20 cellular contexts compared by ENCODE assay signal in genomic region chr6:106092279-106092678, GRCh38. TPM values are rescaled to one million over a fixed set of nuclear protein-coding genes. Genes with fewer than 3 reads are reported as not detected.
A peak's percentile ranks its signal among the peaks of the same experiment; 100 is the strongest.
DNase-seq lines count a peak whose midpoint lies in the region; ATAC-seq, FAIRE-seq and TF ChIP-seq lines count a peak whose summit lies in the region.
"Had no signal": no experiment of that assay in that cellular context is flagged by ENCODE, and none has a peak within 500 bp of the region (broad histone marks: within the 10 kb centered on the region; RNA-seq: fewer than 3 reads in every experiment).

No MANE protein-coding gene starts in this region.

- no peak for FAIRE-seq in H54 (lab: Jason Lieb, UNC)

- WGBS in urinary bladder, result 81% methylated on average over 5 of the region's 5 CpGs

- H3K36me3 Mint-ChIP-seq in activated T-cell treated with anti-CD3 and anti-CD28 coated beads, Interleukin-2, amount 50 U/mL, for 72 hours (ENCODE audit: insufficient read depth in 2 of 2), result peaks cover 6 to 29% of the 10 kb centered on the region in 2 donors
- H3K36me3 Mint-ChIP-seq in effector memory CD8-positive, alpha-beta T cell (ENCODE audit: insufficient read depth), result peaks cover 10% of the 10 kb centered on the region
- H3K36me3 Mint-ChIP-seq: CD8-positive, alpha-beta T cell; stimulated activated memory B cell treated with anti-CD40 and anti-IgM and Interleukin-4, amounts not matched to agents 10 μg/mL and 1 μg/mL and 100 μg/mL, for 72 hours had no signal

- H3K27me3 Mint-ChIP-seq in activated T-cell treated with anti-CD3 and anti-CD28 coated beads, Interleukin-2, amount 50 U/mL, for 72 hours (ENCODE audit: low read depth), result peaks cover 46% of the 10 kb centered on the region
- H3K27me3 Mint-ChIP-seq in effector memory CD8-positive, alpha-beta T cell, result no peaks in the 10 kb centered on the region
- H3K27me3 Mint-ChIP-seq: stimulated activated memory B cell treated with anti-CD40 and anti-IgM and Interleukin-4, amounts not matched to agents 10 μg/mL and 1 μg/mL and 100 μg/mL, for 72 hours had no signal

- peaks cover 64% of the 10 kb centered on the region for H3K4me1 Mint-ChIP-seq in activated T-cell treated with anti-CD3 and anti-CD28 coated beads, Interleukin-2, amount 50 U/mL, for 72 hours (ENCODE audit: low read depth)
- peaks cover 68 to 84% of the 10 kb centered on the region in 2 donors for H3K4me1 Mint-ChIP-seq in effector memory CD8-positive, alpha-beta T cell (ENCODE audit: low read depth in 2 of 2)

- no peak for ATAC-seq in activated T-cell treated with anti-CD3 and anti-CD28 coated beads, Interleukin-2, amount 50 U/mL, for 72 hours (replicated peaks in 1 of 2)
- no peak for ATAC-seq in effector memory CD8-positive, alpha-beta T cell (replicated peaks)
- ATAC-seq: activated naive CD4-positive, alpha-beta T cell treated with anti-CD3 and anti-CD28 coated beads, Interleukin-2, amount 50 U/mL, for 72 hours; CD8-positive, alpha-beta T cell; naive thymus-derived CD4-positive, alpha-beta T cell; stimulated activated memory B cell treated with anti-CD40 and anti-IgM and Interleukin-4, amounts not matched to agents 10 μg/mL and 1 μg/mL and 100 μg/mL, for 72 hours had no signal

- no peak for TF ChIP-seq RAD21 in Ishikawa (IDR thresholded peaks at IDR 0.05; ENCODE audit: low read depth)

- peak overlapping the region; percentile 25 for H3K4me3 ChIP-seq in urinary bladder (ENCODE audit: low read depth, low read length)
- H3K4me3 ChIP-seq: sigmoid colon, SK-N-MC, thoracic aorta had no signal

- no peaks in the 10 kb centered on the region for H3K9me3 Mint-ChIP-seq in activated T-cell treated with anti-CD3 and anti-CD28 coated beads, Interleukin-2, amount 50 U/mL, for 72 hours
- H3K9me3 Mint-ChIP-seq in effector memory CD8-positive, alpha-beta T cell, result no peaks in the 10 kb centered on the region
- H3K9me3 Mint-ChIP-seq: activated naive CD4-positive, alpha-beta T cell treated with anti-CD3 and anti-CD28 coated beads, Interleukin-2, amount 50 U/mL, for 72 hours; CD8-positive, alpha-beta T cell; naive thymus-derived CD4-positive, alpha-beta T cell; stimulated activated memory B cell treated with anti-CD40 and anti-IgM and Interleukin-4, amounts not matched to agents 10 μg/mL and 1 μg/mL and 100 μg/mL, for 72 hours had no signal

- H3K4me3 Mint-ChIP-seq in activated T-cell treated with anti-CD3 and anti-CD28 coated beads, Interleukin-2, amount 50 U/mL, for 72 hours, result peak overlapping the region in 1 of 2 donors; percentile 69
- H3K4me3 Mint-ChIP-seq in effector memory CD8-positive, alpha-beta T cell, result peak overlapping the region; percentile 43 to 46
- H3K4me3 Mint-ChIP-seq: CD8-positive, alpha-beta T cell; stimulated activated memory B cell treated with anti-CD40 and anti-IgM and Interleukin-4, amounts not matched to agents 10 μg/mL and 1 μg/mL and 100 μg/mL, for 72 hours had no signal

- no peak for DNase-seq in activated T-cell treated with anti-CD3 and anti-CD28 coated beads, Interleukin-2, amount 50 U/mL, for 72 hours
- no peak for DNase-seq in activated T-cell treated with anti-CD3 and anti-CD28 coated beads, Interleukin-2, amount 50 U/mL, for 1 hour
- no peak for DNase-seq in effector memory CD8-positive, alpha-beta T cell
- DNase-seq in H54 (ENCODE audit: insufficient read length, low spot score), result no peak
- no peak for DNase-seq in DMS114 treated with DMSO at 0.1 percent for 48 hours (lab: John Stamatoyannopoulos, UW; ENCODE audit: unreplicated experiment)
- DNase-seq in RPMI8226, result no peak
- DNase-seq: CD8-positive, alpha-beta T cell; DMS79; mesendoderm; naive thymus-derived CD4-positive, alpha-beta T cell; NCI-H1417; NCI-H524; sigmoid colon had no signal

- H3K27ac ChIP-seq in urinary bladder (ENCODE audit: low read depth), result peak overlapping the region; percentile 10
- H3K27ac ChIP-seq: parathyroid adenoma, sigmoid colon, SK-N-MC, thoracic aorta had no signal

- no peak for TF ChIP-seq EP300 in Ishikawa (IDR thresholded peaks at IDR 0.05; ENCODE audit: borderline replicate concordance)

- H3K36me3 ChIP-seq in urinary bladder (ENCODE audit: insufficient read depth), result no peaks in the 10 kb centered on the region
- H3K36me3 ChIP-seq: sigmoid colon, thoracic aorta had no signal

- peak overlapping the region; percentile 72 for H3K27ac Mint-ChIP-seq in activated T-cell treated with anti-CD3 and anti-CD28 coated beads, Interleukin-2, amount 50 U/mL, for 72 hours
- peak overlapping the region in 1 of 2 donors; percentile 82 for H3K27ac Mint-ChIP-seq in effector memory CD8-positive, alpha-beta T cell
- H3K27ac Mint-ChIP-seq: activated naive CD4-positive, alpha-beta T cell treated with anti-CD3 and anti-CD28 coated beads, Interleukin-2, amount 50 U/mL, for 72 hours; CD8-positive, alpha-beta T cell; stimulated activated memory B cell treated with anti-CD40 and anti-IgM and Interleukin-4, amounts not matched to agents 10 μg/mL and 1 μg/mL and 100 μg/mL, for 72 hours had no signal

- peaks cover 2% of the 10 kb centered on the region for H3K4me1 ChIP-seq in urinary bladder (ENCODE audit: insufficient read depth)
- H3K4me1 ChIP-seq: parathyroid adenoma had no signal

- no peak for TF ChIP-seq POLR2A in H54 (IDR thresholded peaks at IDR 0.05; ENCODE audit: low read depth, low read length)

TF ChIP-seq in Ishikawa, 13 proteins besides CTCF, POLR2A, EP300 and RAD21:
- TF ChIP-seq EGR1 (IDR thresholded peaks at IDR 0.05), result no peak
- TF ChIP-seq TCF12 (IDR thresholded peaks at IDR 0.05; ENCODE audit: low read depth), result no peak
- TF ChIP-seq REST (IDR thresholded peaks at IDR 0.05; ENCODE audit: low read depth), result peak; percentile 66; the same call in 1 of the 2 replicates
- no peak for TF ChIP-seq TEAD4 (IDR thresholded peaks at IDR 0.05)
- no peak for TF ChIP-seq YY1 (IDR thresholded peaks at IDR 0.05; ENCODE audit: low read depth)
- no peak for TF ChIP-seq ZBTB7A (IDR thresholded peaks at IDR 0.05; ENCODE audit: low read depth)
- no peak for TF ChIP-seq MAX (IDR thresholded peaks at IDR 0.05)
- TF ChIP-seq CREB1 (IDR thresholded peaks at IDR 0.05; ENCODE audit: low read depth), result no peak
- no peak for TF ChIP-seq USF1 (IDR thresholded peaks at IDR 0.05)

RNA-seq across cellular contexts. Expression of gene PRDM1, which starts 6.1 kb away (rescaled TPM):
- total RNA-seq in activated T-cell treated with anti-CD3 and anti-CD28 coated beads, Interleukin-2, amount 50 U/mL, for 72 hours, result 100 to 1,000 TPM in 1 of 2 donors, 10 to 100 TPM in 1; 25.2 to 107 TPM
- total RNA-seq in urinary bladder, result 5.0 TPM
- 3.7 TPM for polyA plus RNA-seq in urinary bladder
